Comparison of ENCODE assay signal across 10 cellular contexts in the genomic region with DNA sequence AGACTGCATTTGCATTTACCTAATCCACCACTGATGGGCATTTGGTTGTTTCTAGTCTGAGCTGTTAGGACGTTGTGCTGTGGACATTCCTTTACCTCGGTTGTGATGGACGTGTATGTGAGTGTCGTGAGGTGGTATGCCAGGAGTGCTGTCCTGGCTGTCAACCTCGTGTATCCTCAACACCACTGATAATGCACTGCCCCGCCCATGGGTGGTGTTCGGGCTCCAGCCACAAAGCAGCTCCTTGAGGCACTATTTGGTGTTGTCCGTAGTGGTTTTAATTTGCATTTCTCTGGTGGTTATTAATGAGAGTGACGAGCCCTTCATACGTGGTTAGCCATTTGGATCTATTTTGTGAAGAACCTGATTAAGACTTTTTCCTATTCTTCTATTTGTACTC.
DNase-seq lines count a peak whose midpoint lies in the region; ATAC-seq, FAIRE-seq and TF ChIP-seq lines count a peak whose summit lies in the region.
"Had no signal": no experiment of that assay in that cellular context is flagged by ENCODE, and none has a peak within 500 bp of the region (broad histone marks: within the 10 kb centered on the region; RNA-seq: fewer than 3 reads in every experiment).

No MANE protein-coding gene starts in this region.

- no peak for TF ChIP-seq CTCF in GM12865 (IDR thresholded peaks at IDR 0.05; ENCODE audit: insufficient read depth, low read depth, low read length, missing control alignments)
- TF ChIP-seq CTCF in RWPE1 (conservative IDR thresholded peaks at IDR 0.05; ENCODE audit: low read depth) = no peak

- CTCF ChIA-PET in RWPE1 (lab: Yijun Ruan, JAX) = no interaction called here

- no peak for FAIRE-seq in RCC 7860 (lab: Jason Lieb, UNC)

- no peaks in the 10 kb centered on the region for H3K27me3 Mint-ChIP-seq in central memory CD8-positive, alpha-beta T cell

- DNase-seq in GM12865 (ENCODE audit: low read depth) (peak; percentile 73), RWPE1 (ENCODE audit: low spot score) (no peak), RCC 7860 (ENCODE audit: low spot score) (no peak)
- no peak for DNase-seq in central memory CD8-positive, alpha-beta T cell (ENCODE audit: low spot score in 2 of 2)
- DNase-seq in activated naive CD4-positive, alpha-beta T cell (lab: John Stamatoyannopoulos, UW) = no peak
- DNase-seq: brain microvascular endothelial cell had no signal

- ATAC-seq in GM19455 (IDR thresholded peaks at IDR 0.05; ENCODE audit: unreplicated experiment) (peak; percentile 74), HG03135 (IDR thresholded peaks at IDR 0.05; ENCODE audit: unreplicated experiment) (peak; percentile 81), HG03439 (IDR thresholded peaks at IDR 0.05; ENCODE audit: unreplicated experiment) (no peak)
- peak; percentile 8 for ATAC-seq in central memory CD8-positive, alpha-beta T cell (replicated peaks; ENCODE audit: extremely low read depth, poor library complexity, severe bottlenecking)

- H3K27ac ChIP-seq in RWPE1 = no peak overlapping the region
- H3K27ac ChIP-seq: brain microvascular endothelial cell, hepatocyte had no signal

- peak overlapping the region; percentile 68 for H3K27ac Mint-ChIP-seq in central memory CD8-positive, alpha-beta T cell (ENCODE audit: low read depth)

- no peak overlapping the region for H3K4me3 ChIP-seq in GM12865 (ENCODE audit: low read depth, low read length)
- H3K4me3 ChIP-seq: hepatocyte had no signal

- H3K9me3 Mint-ChIP-seq in central memory CD8-positive, alpha-beta T cell = no peaks in the 10 kb centered on the region

- peaks cover 90% of the 10 kb centered on the region for H3K4me1 Mint-ChIP-seq in central memory CD8-positive, alpha-beta T cell

- peak overlapping the region; percentile 16 for H3K4me3 Mint-ChIP-seq in central memory CD8-positive, alpha-beta T cell

- H3K36me3 Mint-ChIP-seq in central memory CD8-positive, alpha-beta T cell (ENCODE audit: insufficient read depth) = peaks cover 37% of the 10 kb centered on the region

- POLR2A ChIA-PET in RWPE1 (lab: Yijun Ruan, JAX; ENCODE audit: low non-redundant PET) = no interaction called here
